12 cellular contexts compared by ENCODE assay signal in genomic region chr1:11787804-11788436, GRCh38. TPM values are rescaled to one million over a fixed set of nuclear protein-coding genes. Genes with fewer than 3 reads are reported as not detected.
DNase-seq lines count a peak whose midpoint lies in the region; ATAC-seq and TF ChIP-seq lines count a peak whose summit lies in the region.
"Had no signal": no experiment of that assay in that cellular context is flagged by ENCODE, and none has a peak within 500 bp of the region (broad histone marks: within the 10 kb centered on the region; RNA-seq: fewer than 3 reads in every experiment).

No MANE protein-coding gene starts in this region.

- no peaks in the 10 kb centered on the region for H3K23me2 ChIP-seq in H9 (ENCODE audit: insufficient read length, low read depth, low read length, poor library complexity, severe bottlenecking)

- H3K56ac ChIP-seq in H9 (ENCODE audit: insufficient read length, low read depth, low read length): no peak overlapping the region

- no peak overlapping the region for H2AFZ ChIP-seq in H9 (ENCODE audit: low read length)
- no peak overlapping the region for H2AFZ ChIP-seq in smooth muscle cell (ENCODE audit: low read depth)

- no peaks in the 10 kb centered on the region for H3F3A ChIP-seq in smooth muscle cell (ENCODE audit: low read depth)

- H3K4me1 Mint-ChIP-seq in H9: peaks cover 25 to 34% of the 10 kb centered on the region in 2 experiments

- H3K4ac ChIP-seq in H9 (ENCODE audit: low read depth, low read length): no peak overlapping the region

- no peaks in the 10 kb centered on the region for H3K9me3 Mint-ChIP-seq in H9

- no peak overlapping the region for H2AK5ac ChIP-seq in H9 (ENCODE audit: insufficient read length, low read length)

- H3K4me1 ChIP-seq in H9 (ENCODE audit: insufficient read depth, low read length): peaks cover 6% of the 10 kb centered on the region; the same call in 1 of the 2 replicates
- H3K4me1 ChIP-seq in colonic mucosa: peaks cover 13% of the 10 kb centered on the region
- H3K4me1 ChIP-seq in lung (ENCODE audit: control insufficient read depth in 2 of 2, insufficient read depth in 2 of 2, low read length in 2 of 2): peaks cover 13 to 63% of the 10 kb centered on the region in 2 donors
- H3K4me1 ChIP-seq in smooth muscle cell (ENCODE audit: low read depth): peaks cover 13% of the 10 kb centered on the region

- H3K9ac ChIP-seq in H9 (ENCODE audit: extremely low read depth, insufficient read length, low read length) (no peak overlapping the region), colonic mucosa (ENCODE audit: low read depth in 2 of 2, low read length in 2 of 2) (peak overlapping the region in 1 of 2 donors; percentile 55), smooth muscle cell (ENCODE audit: low read depth) (no peak overlapping the region)

- H4K91ac ChIP-seq in H9 (ENCODE audit: insufficient read length, low read depth, low read length): no peak overlapping the region

- no peak overlapping the region for H3T11ph ChIP-seq in H9 (ENCODE audit: low read length)

- H2BK5ac ChIP-seq in H9 (ENCODE audit: insufficient read length, low read length): no peak overlapping the region

- peak overlapping the region in 2 of 3 experiments; percentile 57 to 72; a peak in 2 of 7 replicates for H3K27ac Mint-ChIP-seq in H9

- TF ChIP-seq CTCF in H9 (conservative IDR thresholded peaks at IDR 0.05) (no peak), colonic mucosa (IDR thresholded peaks at IDR 0.05) (no peak), lung (IDR thresholded peaks at IDR 0.05; ENCODE audit: control extremely low read depth, extremely low read depth) (no peak), smooth muscle cell (IDR thresholded peaks at IDR 0.05; ENCODE audit: borderline replicate concordance, insufficient read depth, poor library complexity, severe bottlenecking) (no peak)

- H3K36me3 Mint-ChIP-seq in H9 (ENCODE audit: insufficient read depth in 1 of 3, low read depth in 3 of 3): peaks cover 3 to 24% (median 17%) of the 10 kb centered on the region in 3 experiments; a peak in 5 of 7 replicates

- H3K27ac ChIP-seq in H9 (ENCODE audit: insufficient read length, low read depth, low read length) (no peak overlapping the region), colonic mucosa (peak overlapping the region; percentile 83), lung (ENCODE audit: low read depth in 1 of 2, low read length in 1 of 2) (peak overlapping the region; percentile 93 to 95), smooth muscle cell (ENCODE audit: low read depth) (no peak overlapping the region)

- H3K36me3 ChIP-seq in colonic mucosa (no peaks in the 10 kb centered on the region), lung (ENCODE audit: control insufficient read depth in 2 of 2, insufficient read depth in 2 of 2, low read length in 2 of 2) (peaks cover 0 to 27% of the 10 kb centered on the region in 2 donors), smooth muscle cell (ENCODE audit: low read depth) (no peaks in the 10 kb centered on the region)

- H2BK20ac ChIP-seq in H9 (ENCODE audit: low read depth, low read length, poor library complexity, severe bottlenecking): no peak overlapping the region

- no CpG with 5 or more reads among the region's 14 CpGs for WGBS in H9 (ENCODE audit: extremely low coverage, insufficient read length, low lambda C conversion rate)
- WGBS in lung, 2 donors: 76 to 82% methylated on average over 14 of the region's 14 CpGs
- 90% methylated on average over 14 of the region's 14 CpGs for WGBS in smooth muscle cell (ENCODE audit: low lambda C conversion rate)

- no peak overlapping the region for H2BK120ac ChIP-seq in H9 (ENCODE audit: low read depth, low read length, poor library complexity, severe bottlenecking)

- H4K5ac ChIP-seq in H9 (ENCODE audit: insufficient read length, low read depth, low read length): no peak overlapping the region

- in situ Hi-C loops in G401 (cut with HindIII; ENCODE audit: low sequenced_read_pairs): no loop called here

- H3K4me2 ChIP-seq in H9 (ENCODE audit: insufficient read depth, insufficient read length, low read length): no peak overlapping the region
- H3K4me2 ChIP-seq in smooth muscle cell: peak overlapping the region; percentile 33

- ATAC-seq in lung (ENCODE audit: insufficient read depth, low FRiP score) (no peak), esophagus mucosa (no peak), left colon (no peak)

- H3K27me3 ChIP-seq in H9 (ENCODE audit: insufficient read depth, low read length) (no peaks in the 10 kb centered on the region), colonic mucosa (no peaks in the 10 kb centered on the region), lung (ENCODE audit: control insufficient read depth, insufficient read depth) (no peaks in the 10 kb centered on the region), smooth muscle cell (ENCODE audit: low read depth) (no peaks in the 10 kb centered on the region)

- no peak overlapping the region for H2BK12ac ChIP-seq in H9 (ENCODE audit: insufficient read length, low read depth, low read length)

- H2BK15ac ChIP-seq in H9 (ENCODE audit: low read depth, low read length): no peak overlapping the region

- H3K4me3 Mint-ChIP-seq in H9: no peak overlapping the region

- H3K4me3 ChIP-seq in colonic mucosa (no peak overlapping the region), lung (no peak overlapping the region), smooth muscle cell (no peak overlapping the region)

- no peak overlapping the region for H3K18ac ChIP-seq in H9 (ENCODE audit: insufficient read length, low read depth, low read length)

- H3K14ac ChIP-seq in H9 (ENCODE audit: insufficient read depth, low read length): no peak overlapping the region

- H3K79me2 ChIP-seq in H9 (ENCODE audit: insufficient read depth, low read length) (no peaks in the 10 kb centered on the region), smooth muscle cell (ENCODE audit: low read depth) (no peaks in the 10 kb centered on the region)

- DNase-seq in H9 (no peak), colonic mucosa (no peak), lung (ENCODE audit: low spot score) (no peak), smooth muscle cell (lab: John Stamatoyannopoulos, UW; ENCODE audit: unreplicated experiment) (no peak), G401 (ENCODE audit: low spot score) (no peak), SW 1271 (lab: John Stamatoyannopoulos, UW) (no peak), left colon (no peak)
- DNase-seq: activated T-cell treated with anti-CD3 and anti-CD28 coated beads for 4 hours, NCI-H2107 had no signal

- intact Hi-C loops in colonic mucosa (cut with DNase I): no loop called here
- intact Hi-C loops in left colon (cut with DNase I, micrococcal nuclease): no loop called here

- H3K79me1 ChIP-seq in H9 (ENCODE audit: insufficient read depth, low read depth, low read length, poor library complexity, severe bottlenecking): no peaks in the 10 kb centered on the region

- no peak overlapping the region for H4K8ac ChIP-seq in H9 (replicated peaks; ENCODE audit: insufficient read length, low read depth, low read length)

- H3K23ac ChIP-seq in H9 (ENCODE audit: insufficient read length, low read depth, low read length): no peak overlapping the region

- peaks cover 1% of the 10 kb centered on the region; the same call in 1 of the 2 replicates for H3K27me3 Mint-ChIP-seq in H9 (ENCODE audit: low read depth)

- H3K9me3 ChIP-seq in H9 (ENCODE audit: control insufficient read depth, low read depth, low read length) (no peaks in the 10 kb centered on the region), colonic mucosa (no peaks in the 10 kb centered on the region), lung (ENCODE audit: control insufficient read depth in 2 of 2, insufficient read depth in 1 of 2, low read length in 1 of 2) (no peaks in the 10 kb centered on the region), smooth muscle cell (replicated peaks; ENCODE audit: low read depth) (no peaks in the 10 kb centered on the region)

- no peaks in the 10 kb centered on the region for H4K20me1 ChIP-seq in H9 (ENCODE audit: control insufficient read depth, insufficient read depth, insufficient read length)
- H4K20me1 ChIP-seq in smooth muscle cell (ENCODE audit: low read depth): no peaks in the 10 kb centered on the region

RNA-seq across cellular contexts. Expression of gene MTHFR, which starts 17.8 kb away (rescaled TPM):
- total RNA-seq in H9 (2021): 18.2 and 18.4 TPM in 2 replicates
- 10 to 100 TPM; 23.8 to 30.4 TPM for total RNA-seq in colonic mucosa
- total RNA-seq in lung: 10 to 100 TPM; 34.0 to 61.4 TPM
- 10 to 100 TPM; 20.6 to 26.1 TPM for polyA plus RNA-seq in lung
- total RNA-seq in smooth muscle cell: 12.1 and 15.2 TPM in 2 replicates
- 6.1 and 8.3 TPM in 2 replicates for polyA plus RNA-seq in smooth muscle cell
- total RNA-seq in G401 (2014; rRNA removed; shearing (Covaris generic)): 26.3 and 34.4 TPM in 2 replicates
- 21.3 TPM for total RNA-seq in esophagus mucosa
- total RNA-seq in left colon: 10 to 100 TPM; 44.8 to 48.2 TPM

RNA-seq across cellular contexts. Expression of gene CLCN6, which starts 18.1 kb away (rescaled TPM):
- total RNA-seq in H9 (2021): 20.5 and 20.7 TPM in 2 replicates
- total RNA-seq in colonic mucosa: 10 to 100 TPM in 1 of 2 donors, 1 to 10 TPM in 1; 8.4 to 14.5 TPM
- 10 to 100 TPM; 16.7 to 35.7 TPM for total RNA-seq in lung
- 10 to 100 TPM; 17.9 to 18.2 TPM for polyA plus RNA-seq in lung
- total RNA-seq in smooth muscle cell: 8.4 and 13.6 TPM in 2 replicates
- 9.9 and 14.8 TPM in 2 replicates for polyA plus RNA-seq in smooth muscle cell
- total RNA-seq in G401 (2014; rRNA removed; shearing (Covaris generic)): 1.8 and 6.8 TPM in 2 replicates
- 6.9 TPM for total RNA-seq in esophagus mucosa
- 10 to 100 TPM; 14.6 to 20.4 TPM for total RNA-seq in left colon

RNA-seq across cellular contexts. Expression of gene C1orf167, which starts 25.9 kb away (rescaled TPM):
- total RNA-seq in H9 (2021): 0.39 TPM in 1 of 2 replicates, not detected in the other
- total RNA-seq in colonic mucosa: not detected
- total RNA-seq in lung: 1 to 10 TPM in 1 of 2 donors, under 1 TPM in 1; 0.91 to 7.2 TPM
- 10 to 100 TPM; 11.0 to 11.3 TPM for polyA plus RNA-seq in lung
- total RNA-seq in smooth muscle cell: not detected in 2 replicates
- polyA plus RNA-seq in smooth muscle cell: 0.70 TPM in 1 of 2 replicates, not detected in the other
- not detected in 2 replicates for total RNA-seq in G401 (2014; rRNA removed; shearing (Covaris generic))
- total RNA-seq in esophagus mucosa: 0.84 TPM
- total RNA-seq in left colon: not detected

RNA-seq across cellular contexts. Expression of gene AGTRAP, which starts 52.0 kb away (rescaled TPM):
- total RNA-seq in H9 (2021) (58.8 and 60.9 TPM in 2 replicates), colonic mucosa (10 to 100 TPM; 18.2 to 34.9 TPM), lung (10 to 100 TPM; 37.0 to 93.9 TPM), smooth muscle cell (30.9 and 32.0 TPM in 2 replicates), esophagus mucosa (50.4 TPM), left colon (10 to 100 TPM; 12.3 to 16.7 TPM)
- polyA plus RNA-seq in lung (100 to 1,000 TPM in 1 of 2 donors, 10 to 100 TPM in 1; 72.7 to 266 TPM), smooth muscle cell (67.8 and 76.8 TPM in 2 replicates)
- total RNA-seq in G401 (2014; rRNA removed; shearing (Covaris generic)): 97.2 and 147 TPM in 2 replicates

RNA-seq across cellular contexts. Expression of gene NPPA, which starts 59.7 kb away (rescaled TPM):
- total RNA-seq in H9 (2021): not detected in 2 replicates
- total RNA-seq in colonic mucosa: 1 to 10 TPM in 1 of 2 donors, not detected in 1; 3.1 TPM
- 10 to 100 TPM in 1 of 2 donors, not detected in 1; 19.8 TPM for total RNA-seq in lung
- polyA plus RNA-seq in lung: 1 to 10 TPM in 1 of 2 donors, under 1 TPM in 1; 0.81 to 6.7 TPM
- total RNA-seq in smooth muscle cell: not detected in 2 replicates
- 0.48 and 1.4 TPM in 2 replicates for polyA plus RNA-seq in smooth muscle cell
- total RNA-seq in G401 (2014; rRNA removed; shearing (Covaris generic)): not detected in 2 replicates
- total RNA-seq in esophagus mucosa: not detected
- not detected for total RNA-seq in left colon
- total RNA-seq: fibroblast of villous mesenchyme, OCI-LY7 had no signal

Comparison
In these comparisons a context has a peak if more than half of its experiments do, and no peak if none do; other contexts are left out.
1. H3K27ac ChIP-seq: peak in colonic mucosa (single experiment) and lung (2 of 2); none in H9 (single experiment) and smooth muscle cell (single experiment).